Comparison of ENCODE assay signal across 13 cellular contexts in genomic region chr21:37119421-37120218, GRCh38. TPM values are rescaled to one million over a fixed set of nuclear protein-coding genes. Genes with fewer than 3 reads are reported as not detected.
DNase-seq lines count a peak whose midpoint lies in the region; ATAC-seq and TF ChIP-seq lines count a peak whose summit lies in the region.
"Had no signal": no experiment of that assay in that cellular context is flagged by ENCODE, and none has a peak within 500 bp of the region (broad histone marks: within the 10 kb centered on the region; RNA-seq: fewer than 3 reads in every experiment).

No MANE protein-coding gene starts in this region.

- POLR2A ChIA-PET in activated CD4-positive, alpha-beta T cell treated with anti-CD3 and anti-CD28 coated beads, Interleukin-2, amount 10 ng/mL, durations not matched to agents 7 days and 5 days (lab: Charles Lee): interaction anchor here (0.7 kb wide), 1 partner anchor 484 kb away, joined by 3 read pairs; no protein-coding TSS in a partner anchor

- no peak for DNase-seq in activated CD4-positive, alpha-beta T cell treated with anti-CD3 and anti-CD28 coated beads, Interleukin-2, amount 10 ng/mL, durations not matched to agents 7 days and 5 days
- DNase-seq in activated CD4-positive, alpha-beta T cell treated with anti-CD3 and anti-CD28 coated beads for 4 hours: no peak
- DNase-seq in NT2/D1 (ENCODE audit: low read depth, low spot score): peak; percentile 28
- peak; percentile 46 for DNase-seq in ecto neural progenitor cell (ENCODE audit: low spot score)
- DNase-seq in progenitor cell of endocrine pancreas (ENCODE audit: low spot score, unreplicated experiment): no peak
- no peak for DNase-seq in NCI-H2171 (lab: John Stamatoyannopoulos, UW)
- DNase-seq in NOMO-1 treated with dmso at 0.1 percent for 144 hours (lab: John Stamatoyannopoulos, UW; ENCODE audit: unreplicated experiment): no peak
- DNase-seq: DMS79 treated with DMSO at 0.1 percent for 48 hours; effector CD8-positive, alpha-beta T cell; hippocampal formation; NCI-H1417 treated with DMSO at 0.1 percent for 48 hours; PC-3 had no signal

- H3K9me3 ChIP-seq in NT2/D1 (ENCODE audit: insufficient read depth, low read length): no peaks in the 10 kb centered on the region

- H3K4me1 ChIP-seq in NT2/D1 (ENCODE audit: insufficient read depth, insufficient read length): no peaks in the 10 kb centered on the region

- peak overlapping the region; percentile 42 for H3K27ac Mint-ChIP-seq in activated CD4-positive, alpha-beta T cell treated with anti-CD3 and anti-CD28 coated beads, Interleukin-2, amount 10 ng/mL, durations not matched to agents 7 days and 5 days
- peak overlapping the region; percentile 6 for H3K27ac Mint-ChIP-seq in progenitor cell of endocrine pancreas

- H3K36me3 ChIP-seq in NT2/D1 (ENCODE audit: insufficient read depth, insufficient read length, low read length): peaks cover 20% of the 10 kb centered on the region

- CTCF ChIA-PET in activated CD4-positive, alpha-beta T cell treated with anti-CD3 and anti-CD28 coated beads, Interleukin-2, amount 10 ng/mL, durations not matched to agents 7 days and 5 days (lab: Charles Lee): no interaction called here

- H3K4me3 ChIP-seq in NT2/D1 (ENCODE audit: insufficient read length, low read depth): no peak overlapping the region

- H3K9ac ChIP-seq in NT2/D1 (ENCODE audit: insufficient read length, low read depth): no peak overlapping the region

- TF ChIP-seq CTCF in progenitor cell of endocrine pancreas (IDR thresholded peaks at IDR 0.05; ENCODE audit: unreplicated experiment): no peak

- peaks cover 15% of the 10 kb centered on the region for H3K36me3 Mint-ChIP-seq in activated CD4-positive, alpha-beta T cell treated with anti-CD3 and anti-CD28 coated beads, Interleukin-2, amount 10 ng/mL, durations not matched to agents 7 days and 5 days (ENCODE audit: low read depth)
- H3K36me3 Mint-ChIP-seq in progenitor cell of endocrine pancreas (ENCODE audit: insufficient read depth): peaks cover 16% of the 10 kb centered on the region

- H3K27me3 Mint-ChIP-seq in activated CD4-positive, alpha-beta T cell treated with anti-CD3 and anti-CD28 coated beads, Interleukin-2, amount 10 ng/mL, durations not matched to agents 7 days and 5 days: no peaks in the 10 kb centered on the region
- no peaks in the 10 kb centered on the region for H3K27me3 Mint-ChIP-seq in progenitor cell of endocrine pancreas

- no peaks in the 10 kb centered on the region for H3K27me3 ChIP-seq in NT2/D1 (ENCODE audit: insufficient read depth, insufficient read length)

- no peaks in the 10 kb centered on the region for H3K9me3 Mint-ChIP-seq in activated CD4-positive, alpha-beta T cell treated with anti-CD3 and anti-CD28 coated beads, Interleukin-2, amount 10 ng/mL, durations not matched to agents 7 days and 5 days
- H3K9me3 Mint-ChIP-seq in progenitor cell of endocrine pancreas (ENCODE audit: low read depth): no peaks in the 10 kb centered on the region

- no peak overlapping the region for H3K4me3 Mint-ChIP-seq in activated CD4-positive, alpha-beta T cell treated with anti-CD3 and anti-CD28 coated beads, Interleukin-2, amount 10 ng/mL, durations not matched to agents 7 days and 5 days
- H3K4me3 Mint-ChIP-seq in progenitor cell of endocrine pancreas (ENCODE audit: low read depth): no peak overlapping the region

- no peak for ATAC-seq in GM18511 (IDR thresholded peaks at IDR 0.05; ENCODE audit: unreplicated experiment)
- ATAC-seq: PC-3 had no signal

- peaks cover 19% of the 10 kb centered on the region for H3K4me1 Mint-ChIP-seq in activated CD4-positive, alpha-beta T cell treated with anti-CD3 and anti-CD28 coated beads, Interleukin-2, amount 10 ng/mL, durations not matched to agents 7 days and 5 days
- peaks cover 20% of the 10 kb centered on the region for H3K4me1 Mint-ChIP-seq in progenitor cell of endocrine pancreas (ENCODE audit: low read depth)

RNA-seq across cellular contexts. Expression of gene TTC3, which starts 46.6 kb away (rescaled TPM):
- 10 to 100 TPM; 49.4 to 52.5 TPM for total RNA-seq in activated CD4-positive, alpha-beta T cell treated with anti-CD3 and anti-CD28 coated beads, Interleukin-2, amount 10 ng/mL, durations not matched to agents 7 days and 5 days
- 255 and 281 TPM in 2 replicates for total RNA-seq in progenitor cell of endocrine pancreas

RNA-seq across cellular contexts. Expression of gene PIGP, which starts 46.7 kb away (rescaled TPM):
- 10 to 100 TPM; 13.5 to 21.7 TPM for total RNA-seq in activated CD4-positive, alpha-beta T cell treated with anti-CD3 and anti-CD28 coated beads, Interleukin-2, amount 10 ng/mL, durations not matched to agents 7 days and 5 days
- 16.7 and 17.8 TPM in 2 replicates for total RNA-seq in progenitor cell of endocrine pancreas

Comparison
In these comparisons a context has a peak if more than half of its experiments do, and no peak if none do; other contexts are left out.
1. DNase-seq: peak in NT2/D1 (single experiment) and ecto neural progenitor cell (single experiment); none in activated CD4-positive, alpha-beta T cell treated with anti-CD3 and anti-CD28 coated beads, Interleukin-2, amount 10 ng/mL, durations not matched to agents 7 days and 5 days (single experiment), activated CD4-positive, alpha-beta T cell treated with anti-CD3 and anti-CD28 coated beads for 4 hours (0 of 2), progenitor cell of endocrine pancreas (single experiment), NCI-H2171 (single experiment) and NOMO-1 treated with dmso at 0.1 percent for 144 hours (single experiment).